In genomic region chr11:16792426-16792825, GRCh38 we compare ENCODE assay signal across 16 cellular contexts. TPM values are rescaled to one million over a fixed set of nuclear protein-coding genes. Genes with fewer than 3 reads are reported as not detected.
DNase-seq lines count a peak whose midpoint lies in the region; TF ChIP-seq lines count a peak whose summit lies in the region.
"Had no signal": no experiment of that assay in that cellular context is flagged by ENCODE, and none has a peak within 500 bp of the region (broad histone marks: within the 10 kb centered on the region; RNA-seq: fewer than 3 reads in every experiment).

No MANE protein-coding gene starts in this region.

- POLR2A ChIA-PET in Caco-2 (lab: Charles Lee): no interaction called here

- BruUV-seq in Caco-2 (replicated peaks; lab: Mats Ljungman, UMichigan): no TSS peak

- peak; percentile 19 for DNase-seq in NB4 (ENCODE audit: low read depth)
- DNase-seq in choroid plexus epithelial cell (ENCODE audit: low read depth): peak; percentile 47
- DNase-seq in renal cortical epithelial cell (ENCODE audit: low read depth): peak; percentile 18
- no peak for DNase-seq in Caco-2
- DNase-seq in esophagus squamous epithelium (lab: John Stamatoyannopoulos, UW): no peak
- no peak for DNase-seq in NCI-H524 (lab: John Stamatoyannopoulos, UW)
- DNase-seq in Ammon's horn (ENCODE audit: low spot score): no peak
- DNase-seq: activated CD4-positive, CD25-positive, alpha-beta regulatory T cell treated with anti-CD3 and anti-CD28 coated beads, Interleukin-2, amount 50 U/mL, for 72 hours; activated T-cell treated with anti-CD3 and anti-CD28 coated beads, Interleukin-2, amount 50 U/mL, for 24 hours; BE2C; NCI-H1694; NCI-H82; stimulated activated CD8-positive, alpha-beta memory T cell treated with anti-CD3 and anti-CD28 coated beads, Interleukin-4, amount 100 ng/mL, for 48 hours had no signal

- intact Hi-C loops in Caco-2 (cut with micrococcal nuclease; ENCODE audit: unreplicated experiment) (no loop called here), esophagus squamous epithelium (cut with DNase I) (loop anchor here (10.0 kb wide), 1 partner anchor 142 kb away; no protein-coding TSS in a partner anchor)

- peaks cover 37 to 77% (median 61%) of the 10 kb centered on the region in 10 experiments for H3K4me1 ChIP-seq in BLaER1 treated with 17β-estradiol and CSF1 and Interleukin-3, amounts not matched to agents 10 nM and 100 nM
- H3K4me1 ChIP-seq in Caco-2: no peaks in the 10 kb centered on the region
- peaks cover 9 to 58% (median 35%) of the 10 kb centered on the region in 3 donors for H3K4me1 ChIP-seq in esophagus squamous epithelium
- H3K4me1 ChIP-seq: BE2C had no signal

- TF ChIP-seq POLR2A in NB4 (IDR thresholded peaks at IDR 0.05; ENCODE audit: extremely low read depth, insufficient read length) (no peak), esophagus squamous epithelium (IDR thresholded peaks at IDR 0.05) (no peak)

- CTCF ChIA-PET in Caco-2 (lab: Charles Lee): interaction anchor here (0.9 kb wide), 1 partner anchor 10 kb away, joined by 3 read pairs; no protein-coding TSS in a partner anchor

- H3K4me2 ChIP-seq in BLaER1 treated with 17β-estradiol and CSF1 and Interleukin-3, amounts not matched to agents 10 nM and 100 nM: peak overlapping the region in 10 of 11 experiments; percentile 11 to 93 (median 72); a peak in 19 of 22 replicates

- H3K36me3 Mint-ChIP-seq in Caco-2 (ENCODE audit: insufficient read depth, unreplicated experiment): peaks cover 43% of the 10 kb centered on the region
- H3K36me3 Mint-ChIP-seq: memory B cell had no signal

- H3K9ac ChIP-seq in BLaER1 treated with 17β-estradiol and CSF1 and Interleukin-3, amounts not matched to agents 10 nM and 100 nM: peak overlapping the region in 1 of 11 experiments; percentile 6; a peak in 1 of 22 replicates

- H3K27ac ChIP-seq in BLaER1 treated with 17β-estradiol and CSF1 and Interleukin-3, amounts not matched to agents 10 nM and 100 nM: peak overlapping the region in 8 of 11 experiments; percentile 12 to 85 (median 53); a peak in 12 of 22 replicates
- H3K27ac ChIP-seq in esophagus squamous epithelium: no peak overlapping the region
- H3K27ac ChIP-seq: ovary had no signal

- H3K4me3 ChIP-seq in BLaER1 treated with 17β-estradiol and CSF1 and Interleukin-3, amounts not matched to agents 10 nM and 100 nM: no peak overlapping the region
- no peak overlapping the region for H3K4me3 ChIP-seq in NB4 (ENCODE audit: low read depth, low read length)
- H3K4me3 ChIP-seq in choroid plexus epithelial cell (ENCODE audit: low read depth, low read length): no peak overlapping the region
- H3K4me3 ChIP-seq in Caco-2 (ENCODE audit: low read depth, low read length): no peak overlapping the region
- no peak overlapping the region for H3K4me3 ChIP-seq in esophagus squamous epithelium
- H3K4me3 ChIP-seq: ovary had no signal

- H3K36me3 ChIP-seq in BLaER1 treated with 17β-estradiol and CSF1 and Interleukin-3, amounts not matched to agents 10 nM and 100 nM: no peaks in the 10 kb centered on the region
- H3K36me3 ChIP-seq in Caco-2 (ENCODE audit: control insufficient read depth, insufficient read depth, low read length) (no peaks in the 10 kb centered on the region), esophagus squamous epithelium (peaks cover 0 to 70% (median 4%) of the 10 kb centered on the region in 3 donors)
- H3K36me3 ChIP-seq: BE2C, ovary had no signal

- H4K20me1 ChIP-seq in BLaER1 treated with 17β-estradiol and CSF1 and Interleukin-3, amounts not matched to agents 10 nM and 100 nM: 0 out of 22 replicates have a peak, but pooled peaks cover 0 to 4% (median 0%) of the 10 kb centered on the region in 11 experiments

- no peak overlapping the region for H3K27ac Mint-ChIP-seq in Caco-2 (ENCODE audit: unreplicated experiment)
- H3K27ac Mint-ChIP-seq: memory B cell had no signal

- TF ChIP-seq CTCF in NB4 (IDR thresholded peaks at IDR 0.05; ENCODE audit: low read depth, low read length): no peak
- no peak for TF ChIP-seq CTCF in choroid plexus epithelial cell (conservative IDR thresholded peaks at IDR 0.05; ENCODE audit: low read depth, low read length)
- TF ChIP-seq CTCF in Caco-2 (IDR thresholded peaks at IDR 0.05; ENCODE audit: insufficient read depth in 1 of 2, low read depth in 1 of 2, low read length in 1 of 2, severe bottlenecking in 1 of 2, unreplicated experiment in 1 of 2): no peak
- TF ChIP-seq CTCF in esophagus squamous epithelium (IDR thresholded peaks at IDR 0.05): no peak

- H3K9me3 ChIP-seq in BLaER1 treated with 17β-estradiol and CSF1 and Interleukin-3, amounts not matched to agents 10 nM and 100 nM (replicated peaks in 1 of 11): no peaks in the 10 kb centered on the region
- H3K9me3 ChIP-seq in Caco-2 (no peaks in the 10 kb centered on the region), esophagus squamous epithelium (no peaks in the 10 kb centered on the region)
- H3K9me3 ChIP-seq: BE2C, ovary had no signal

- no peaks in the 10 kb centered on the region for H3K9me3 Mint-ChIP-seq in Caco-2 (ENCODE audit: unreplicated experiment)
- H3K9me3 Mint-ChIP-seq: activated T-cell treated with anti-CD3 and anti-CD28 coated beads, Interleukin-2, amount 50 U/mL, for 24 hours; memory B cell had no signal

- H3K4me1 Mint-ChIP-seq in Caco-2 (ENCODE audit: low read depth, unreplicated experiment): no peaks in the 10 kb centered on the region
- H3K4me1 Mint-ChIP-seq: memory B cell had no signal

- H3K27me3 ChIP-seq in BLaER1 treated with 17β-estradiol and CSF1 and Interleukin-3, amounts not matched to agents 10 nM and 100 nM: no peaks in the 10 kb centered on the region
- H3K27me3 ChIP-seq in Caco-2 (replicated peaks; ENCODE audit: control insufficient read depth, insufficient read depth, low read length) (no peaks in the 10 kb centered on the region), esophagus squamous epithelium (no peaks in the 10 kb centered on the region)
- H3K27me3 ChIP-seq: BE2C, ovary had no signal

- H3K27me3 Mint-ChIP-seq in Caco-2 (ENCODE audit: insufficient read depth, unreplicated experiment): no peaks in the 10 kb centered on the region
- H3K27me3 Mint-ChIP-seq: activated T-cell treated with anti-CD3 and anti-CD28 coated beads, Interleukin-2, amount 50 U/mL, for 24 hours; memory B cell had no signal

- no peak overlapping the region for H3K4me3 Mint-ChIP-seq in Caco-2 (ENCODE audit: unreplicated experiment)
- H3K4me3 Mint-ChIP-seq: activated T-cell treated with anti-CD3 and anti-CD28 coated beads, Interleukin-2, amount 50 U/mL, for 24 hours; memory B cell had no signal

RNA-seq across cellular contexts. Expression of gene C11orf58, which starts 54.0 kb away (rescaled TPM):
- 177 and 227 TPM in 2 replicates for total RNA-seq in renal cortical epithelial cell
- 200 and 209 TPM in 2 replicates for total RNA-seq in Caco-2 (2022)
- total RNA-seq in esophagus squamous epithelium: 100 to 1,000 TPM in 2 of 4 donors, 10 to 100 TPM in 2; 63.6 to 143 (median 102) TPM

Comparison
In these comparisons a context has a peak if more than half of its experiments do, and no peak if none do; other contexts are left out.
1. H3K27ac ChIP-seq: peak in BLaER1 treated with 17β-estradiol and CSF1 and Interleukin-3, amounts not matched to agents 10 nM and 100 nM (8 of 11); none in esophagus squamous epithelium (0 of 4).
2. DNase-seq: peak in NB4 (single experiment), choroid plexus epithelial cell (single experiment) and renal cortical epithelial cell (single experiment); none in Caco-2 (0 of 2), esophagus squamous epithelium (single experiment), NCI-H524 (0 of 2) and Ammon's horn (single experiment).